In the genomic region with DNA sequence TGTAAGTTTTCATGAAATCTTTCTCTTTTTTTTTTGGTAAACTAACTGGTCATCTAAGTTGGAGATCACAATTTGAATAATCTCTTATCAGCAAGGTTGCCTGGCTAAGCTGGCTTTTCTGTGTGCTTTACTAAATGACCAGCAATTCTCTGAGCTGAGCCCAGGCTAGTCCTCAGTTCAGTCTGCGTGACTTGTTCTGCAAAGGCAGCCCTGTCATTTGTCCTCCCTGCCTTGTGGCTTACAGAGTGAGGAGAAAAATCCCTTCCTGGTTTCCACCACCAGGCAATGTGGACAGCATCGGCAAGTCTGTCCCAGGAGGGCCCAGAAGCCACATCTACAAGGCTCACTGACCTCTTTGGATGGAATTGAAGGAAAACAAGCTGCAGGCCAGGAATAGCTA, we compare ENCODE assay signal across 18 cellular contexts.
"Had no signal": no experiment of that assay in that cellular context is flagged by ENCODE, and none has a peak within 500 bp of the region (broad histone marks: within the 10 kb centered on the region; RNA-seq: fewer than 3 reads in every experiment).

No MANE protein-coding gene starts in this region.

- H3K36me3 ChIP-seq: suprapubic skin had no signal

- H3K9me3 Mint-ChIP-seq: dendritic cell treated with granulocyte-macrophage colony-stimulating factor and Interleukin-4, amounts not matched to agents 40 ng/mL and 50 ng/mL, for 4 days; effector memory CD8-positive, alpha-beta T cell; nephron; T-helper 1 cell treated with Interleukin-12 subunit alpha and Interleukin-12 subunit beta and Interleukin-4 antibody, amounts not matched to agents 30 μg/mL and 1 μg/mL, for 36 hours; type B pancreatic cell had no signal

- H3K27me3 Mint-ChIP-seq: dendritic cell treated with granulocyte-macrophage colony-stimulating factor and Interleukin-4, amounts not matched to agents 40 ng/mL and 50 ng/mL, for 4 days; effector memory CD8-positive, alpha-beta T cell; type B pancreatic cell had no signal

- H3K9me3 ChIP-seq: suprapubic skin had no signal

- H3K27ac ChIP-seq: epithelial cell of prostate, suprapubic skin had no signal

- H3K27me3 ChIP-seq: suprapubic skin had no signal

- H3K4me3 Mint-ChIP-seq: dendritic cell treated with granulocyte-macrophage colony-stimulating factor and Interleukin-4, amounts not matched to agents 40 ng/mL and 50 ng/mL, for 4 days; effector memory CD8-positive, alpha-beta T cell; nephron; T-helper 1 cell treated with Interleukin-12 subunit alpha and Interleukin-12 subunit beta and Interleukin-4 antibody, amounts not matched to agents 30 μg/mL and 1 μg/mL, for 36 hours; type B pancreatic cell had no signal

- H3K36me3 Mint-ChIP-seq: type B pancreatic cell had no signal

- H3K27ac Mint-ChIP-seq: dendritic cell treated with granulocyte-macrophage colony-stimulating factor and Interleukin-4, amounts not matched to agents 40 ng/mL and 50 ng/mL, for 4 days; effector memory CD8-positive, alpha-beta T cell; nephron; T-helper 1 cell treated with Interleukin-12 subunit alpha and Interleukin-12 subunit beta and Interleukin-4 antibody, amounts not matched to agents 30 μg/mL and 1 μg/mL, for 36 hours; type B pancreatic cell had no signal

- DNase-seq: activated CD4-positive, alpha-beta T cell treated with anti-CD3 and anti-CD28 coated beads, Interleukin-2, amount 50 U/mL, for 1 hour; activated CD4-positive, CD25-positive, alpha-beta regulatory T cell; activated naive CD4-positive, alpha-beta T cell treated with anti-CD3 and anti-CD28 coated beads, Interleukin-2, amount 50 U/mL, for 16 hours; activated T-cell treated with anti-CD3 and anti-CD28 coated beads, Interleukin-2, amount 50 U/mL, for 1 hour; amygdala; cerebellar nuclear complex; effector memory CD8-positive, alpha-beta T cell; left colon; mammary epithelial cell; stimulated activated CD4-positive, alpha-beta T cell treated with anti-CD3 and anti-CD28 coated beads, Interleukin-4, amount 100 ng/mL, for 1 hour; stimulated activated CD8-positive, alpha-beta memory T cell treated with anti-CD3 and anti-CD28 coated beads, Interleukin-4, amount 100 ng/mL, for 48 hours; stimulated activated naive CD8-positive, alpha-beta T cell treated with anti-CD3 and anti-CD28 coated beads, Interleukin-15, Interleukin-2, amounts not matched to agents 100 U/mL and 50 U/mL, for 24 hours had no signal

- H3K4me3 ChIP-seq: suprapubic skin had no signal

- ATAC-seq: effector memory CD8-positive, alpha-beta T cell; left colon; stimulated activated naive CD8-positive, alpha-beta T cell treated with anti-CD3 and anti-CD28 coated beads, Interleukin-15, Interleukin-2, amounts not matched to agents 100 U/mL and 50 U/mL, for 24 hours had no signal
